In the genomic region with DNA sequence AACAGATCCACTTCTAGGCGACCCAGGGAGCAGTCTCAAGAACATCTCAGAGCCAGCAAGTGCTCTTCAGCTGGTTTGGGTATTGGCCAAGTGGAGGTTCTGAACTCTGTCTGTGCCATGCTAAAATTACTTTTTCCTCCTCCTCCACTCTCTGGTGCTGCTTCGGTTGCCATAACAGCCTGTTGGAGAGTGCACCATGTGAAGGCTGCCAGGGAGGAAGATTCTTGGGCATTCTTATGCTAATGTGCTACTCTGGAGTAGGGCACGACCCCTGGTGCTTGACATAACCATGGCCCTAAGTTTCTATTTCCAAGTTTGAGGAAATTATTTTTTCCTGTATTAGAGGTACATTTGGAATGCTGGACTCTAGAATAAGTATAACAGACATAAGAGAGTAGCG, we compare ENCODE assay signal across 17 cellular contexts.
DNase-seq lines count a peak whose midpoint lies in the region; TF ChIP-seq lines count a peak whose summit lies in the region.
"Had no signal": no experiment of that assay in that cellular context is flagged by ENCODE, and none has a peak within 500 bp of the region (broad histone marks: within the 10 kb centered on the region; RNA-seq: fewer than 3 reads in every experiment).

No MANE protein-coding gene starts in this region.

- no peak overlapping the region for H3K4ac ChIP-seq in H9 (ENCODE audit: low read depth, low read length)

- DNase-seq in H9, result peak; percentile 63
- DNase-seq in astrocyte of the hippocampus (ENCODE audit: low read depth, low spot score), result peak; percentile 29
- DNase-seq in right atrium auricular region (ENCODE audit: low spot score), result no peak
- DNase-seq in NAMALWA (ENCODE audit: low spot score), result no peak
- no peak for DNase-seq in NCI-H2171 treated with DMSO at 0.1 percent for 48 hours (lab: John Stamatoyannopoulos, UW)
- no peak for DNase-seq in SIG-M5 treated with dmso at 0.1 percent for 504 hours (lab: John Stamatoyannopoulos, UW; ENCODE audit: unreplicated experiment)
- no peak for DNase-seq in activated CD4-positive, alpha-beta T cell treated with anti-CD3 and anti-CD28 coated beads for 4 hours
- DNase-seq: Calu3; effector CD8-positive, alpha-beta T cell; NCI-H2171; pancreas; Peyer's patch; testis had no signal

- no peaks in the 10 kb centered on the region for H4K20me1 ChIP-seq in H9 (ENCODE audit: control insufficient read depth, insufficient read depth, insufficient read length)

- no peaks in the 10 kb centered on the region for H3K23me2 ChIP-seq in H9 (ENCODE audit: insufficient read length, low read depth, low read length, poor library complexity, severe bottlenecking)

- peak overlapping the region in 1 of 2 experiments; percentile 39; a peak in 2 of 5 replicates for H3K4me3 Mint-ChIP-seq in H9

- H3K27me3 ChIP-seq in H9 (ENCODE audit: insufficient read depth, low read length) (no peaks in the 10 kb centered on the region), right atrium auricular region (no peaks in the 10 kb centered on the region), neutrophil (no peaks in the 10 kb centered on the region)
- H3K27me3 ChIP-seq: hepatocyte, pancreas, Peyer's patch, testis had no signal

- H3K27ac Mint-ChIP-seq in H9, result peak overlapping the region; percentile 10 to 85 (median 57); a peak in 3 of 7 replicates
- H3K27ac Mint-ChIP-seq: activated naive CD4-positive, alpha-beta T cell treated with anti-CD3 and anti-CD28 coated beads, Interleukin-2, amount 50 U/mL, for 72 hours had no signal

- no peak overlapping the region for H4K5ac ChIP-seq in H9 (ENCODE audit: insufficient read length, low read depth, low read length)

- no peak overlapping the region for H3K4me3 ChIP-seq in right atrium auricular region
- H3K4me3 ChIP-seq in neutrophil (ENCODE audit: low read depth in 1 of 2, low read length in 1 of 2), result no peak overlapping the region
- H3K4me3 ChIP-seq: hepatocyte, pancreas, Peyer's patch, skin epidermis, testis had no signal

- H3K9ac ChIP-seq in H9 (ENCODE audit: extremely low read depth, insufficient read length, low read length), result no peak overlapping the region

- no peak overlapping the region for H3K23ac ChIP-seq in H9 (ENCODE audit: insufficient read length, low read depth, low read length)

- no peak overlapping the region for H2BK20ac ChIP-seq in H9 (ENCODE audit: low read depth, low read length, poor library complexity, severe bottlenecking)

- no peaks in the 10 kb centered on the region for H3K9me3 Mint-ChIP-seq in H9
- H3K9me3 Mint-ChIP-seq: activated naive CD4-positive, alpha-beta T cell treated with anti-CD3 and anti-CD28 coated beads, Interleukin-2, amount 50 U/mL, for 72 hours had no signal

- H3K18ac ChIP-seq in H9 (ENCODE audit: insufficient read length, low read depth, low read length), result no peak overlapping the region

- WGBS in H9 (ENCODE audit: extremely low coverage, insufficient read length, low lambda C conversion rate), result no CpG with 5 or more reads among the region's 4 CpGs

- H3K36me3 ChIP-seq in right atrium auricular region (peaks cover 14% of the 10 kb centered on the region), neutrophil (peaks cover 90% of the 10 kb centered on the region)
- H3K36me3 ChIP-seq: pancreas had no signal

- H3K27ac ChIP-seq in H9 (ENCODE audit: insufficient read length, low read depth, low read length), result no peak overlapping the region
- H3K27ac ChIP-seq in right atrium auricular region, result peak overlapping the region; percentile 60 to 82
- peak overlapping the region; percentile 81 for H3K27ac ChIP-seq in neutrophil
- H3K27ac ChIP-seq: hepatocyte, pancreas, Peyer's patch had no signal

- no peak overlapping the region for H2BK15ac ChIP-seq in H9 (ENCODE audit: low read depth, low read length)

- no peak overlapping the region for H4K8ac ChIP-seq in H9 (replicated peaks; ENCODE audit: insufficient read length, low read depth, low read length)

- peaks cover 4% of the 10 kb centered on the region; the same call in 1 of the 2 replicates for H3K4me1 ChIP-seq in H9 (ENCODE audit: insufficient read depth, low read length)
- peaks cover 0 to 79% of the 10 kb centered on the region in 2 donors for H3K4me1 ChIP-seq in right atrium auricular region
- H3K4me1 ChIP-seq in neutrophil (ENCODE audit: control insufficient read depth in 1 of 2, insufficient read depth in 1 of 2, low read depth in 1 of 2, low read length in 1 of 2), result peaks cover 24 to 25% of the 10 kb centered on the region in 2 experiments

- H3K9me3 ChIP-seq in H9 (ENCODE audit: control insufficient read depth, low read depth, low read length) (no peaks in the 10 kb centered on the region), right atrium auricular region (no peaks in the 10 kb centered on the region), neutrophil (no peaks in the 10 kb centered on the region)
- H3K9me3 ChIP-seq: pancreas, Peyer's patch, testis had no signal

- H4K91ac ChIP-seq in H9 (ENCODE audit: insufficient read length, low read depth, low read length), result no peak overlapping the region

- H3K56ac ChIP-seq in H9 (ENCODE audit: insufficient read length, low read depth, low read length), result no peak overlapping the region

- H3K27me3 Mint-ChIP-seq in H9 (ENCODE audit: low read depth), result no peaks in the 10 kb centered on the region

- H3K79me2 ChIP-seq in H9 (ENCODE audit: insufficient read depth, low read length), result no peaks in the 10 kb centered on the region
- H3K79me2 ChIP-seq: hepatocyte had no signal

- H2BK120ac ChIP-seq in H9 (ENCODE audit: low read depth, low read length, poor library complexity, severe bottlenecking), result no peak overlapping the region

- H2AFZ ChIP-seq in H9 (ENCODE audit: low read length), result no peak overlapping the region
- H2AFZ ChIP-seq: hepatocyte had no signal

- no peak overlapping the region for H2BK5ac ChIP-seq in H9 (ENCODE audit: insufficient read length, low read length)

- no peak overlapping the region for H2BK12ac ChIP-seq in H9 (ENCODE audit: insufficient read length, low read depth, low read length)

- peak overlapping the region; percentile 36 for H3K4me2 ChIP-seq in H9 (ENCODE audit: insufficient read depth, insufficient read length, low read length)
- H3K4me2 ChIP-seq: hepatocyte had no signal

- H3K4me1 Mint-ChIP-seq in H9, result peaks cover 31 to 34% of the 10 kb centered on the region in 2 experiments

- peak overlapping the region; percentile 48; the same call in 1 of the 2 replicates for H3K14ac ChIP-seq in H9 (ENCODE audit: insufficient read depth, low read length)

- 0 out of 3 replicates have a peak, but pooled peaks have one; percentile 11 for TF ChIP-seq CTCF in H9 (conservative IDR thresholded peaks at IDR 0.05)
- TF ChIP-seq CTCF in right atrium auricular region (IDR thresholded peaks at IDR 0.05), result no peak
- no peak for TF ChIP-seq CTCF in neutrophil (IDR thresholded peaks at IDR 0.05)

- H3K36me3 Mint-ChIP-seq in H9 (ENCODE audit: insufficient read depth in 1 of 3, low read depth in 3 of 3), result peaks cover 0 to 1% (median 0%) of the 10 kb centered on the region in 3 experiments; a peak in 1 of 7 replicates
- H3K36me3 Mint-ChIP-seq: activated naive CD4-positive, alpha-beta T cell treated with anti-CD3 and anti-CD28 coated beads, Interleukin-2, amount 50 U/mL, for 72 hours had no signal

- H3K79me1 ChIP-seq in H9 (ENCODE audit: insufficient read depth, low read depth, low read length, poor library complexity, severe bottlenecking), result no peaks in the 10 kb centered on the region

- no peak overlapping the region for H3T11ph ChIP-seq in H9 (ENCODE audit: low read length)

- H2AK5ac ChIP-seq in H9 (ENCODE audit: insufficient read length, low read length), result no peak overlapping the region

Comparison
In these comparisons a context has a peak if more than half of its experiments do, and no peak if none do; other contexts are left out.
1. DNase-seq: peak in H9 (single experiment) and astrocyte of the hippocampus (single experiment); none in right atrium auricular region (single experiment), NAMALWA (single experiment), NCI-H2171 treated with DMSO at 0.1 percent for 48 hours (single experiment), SIG-M5 treated with dmso at 0.1 percent for 504 hours (single experiment) and activated CD4-positive, alpha-beta T cell treated with anti-CD3 and anti-CD28 coated beads for 4 hours (0 of 2).